ENCODE assay signal across 12 cellular contexts in genomic region chr12:39378346-39378745, GRCh38.
"Had no signal": no experiment of that assay in that cellular context is flagged by ENCODE, and none has a peak within 500 bp of the region (broad histone marks: within the 10 kb centered on the region; RNA-seq: fewer than 3 reads in every experiment).

No MANE protein-coding gene starts in this region.

- H3K36me3 Mint-ChIP-seq: naive B cell had no signal

- H3K4me2 ChIP-seq: hepatocyte had no signal

- H3K9me3 Mint-ChIP-seq: activated CD4-positive, alpha-beta T cell treated with anti-CD3 and anti-CD28 coated beads, Interleukin-2, amount 10 ng/mL, durations not matched to agents 7 days and 5 days; activated naive CD8-positive, alpha-beta T cell treated with anti-CD3 and anti-CD28 coated beads, Interleukin-2, amount 50 U/mL, for 24 hours; naive B cell had no signal

- ATAC-seq: activated naive CD8-positive, alpha-beta T cell treated with anti-CD3 and anti-CD28 coated beads, Interleukin-2, amount 50 U/mL, for 24 hours; lower lobe of right lung had no signal

- H3K27me3 ChIP-seq: hepatocyte, neutrophil had no signal

- H3K4me1 Mint-ChIP-seq: naive B cell had no signal

- H3K4me1 ChIP-seq: lower lobe of right lung had no signal

- H3K4me3 Mint-ChIP-seq: activated CD4-positive, alpha-beta T cell treated with anti-CD3 and anti-CD28 coated beads, Interleukin-2, amount 10 ng/mL, durations not matched to agents 7 days and 5 days; activated naive CD8-positive, alpha-beta T cell treated with anti-CD3 and anti-CD28 coated beads, Interleukin-2, amount 50 U/mL, for 24 hours; naive B cell had no signal

- H3K36me3 ChIP-seq: lower lobe of right lung, neutrophil, WERI-Rb-1 had no signal

- H3K9me3 ChIP-seq: lower lobe of right lung, neutrophil had no signal

- H3K27me3 Mint-ChIP-seq: activated CD4-positive, alpha-beta T cell treated with anti-CD3 and anti-CD28 coated beads, Interleukin-2, amount 10 ng/mL, durations not matched to agents 7 days and 5 days; activated naive CD8-positive, alpha-beta T cell treated with anti-CD3 and anti-CD28 coated beads, Interleukin-2, amount 50 U/mL, for 24 hours; naive B cell had no signal

- H3K27ac ChIP-seq: epithelial cell of prostate, hepatocyte, lower lobe of right lung, neutrophil, skin epidermis, WERI-Rb-1 had no signal

- H2AFZ ChIP-seq: hepatocyte had no signal

- H3K4me3 ChIP-seq: hepatocyte, lower lobe of right lung, skin epidermis had no signal

- DNase-seq: activated CD4-positive, alpha-beta T cell treated with anti-CD3 and anti-CD28 coated beads, Interleukin-2, amount 10 ng/mL, durations not matched to agents 7 days and 5 days; activated CD8-positive, alpha-beta memory T cell treated with anti-CD3 and anti-CD28 coated beads for 24 hours; activated naive CD4-positive, alpha-beta T cell treated with Interleukin-2 at 50 U/mL for 16 hours; activated naive CD8-positive, alpha-beta T cell treated with anti-CD3 and anti-CD28 coated beads, Interleukin-2, amount 50 U/mL, for 24 hours; effector memory CD4-positive, alpha-beta T cell; lower lobe of right lung; naive B cell; WERI-Rb-1 had no signal

- H3K27ac Mint-ChIP-seq: activated CD4-positive, alpha-beta T cell treated with anti-CD3 and anti-CD28 coated beads, Interleukin-2, amount 10 ng/mL, durations not matched to agents 7 days and 5 days; activated naive CD8-positive, alpha-beta T cell treated with anti-CD3 and anti-CD28 coated beads, Interleukin-2, amount 50 U/mL, for 24 hours; naive B cell had no signal
